1 cellular context compared by ENCODE assay signal in genomic region chr2:118823666-118824065, GRCh38.
TF ChIP-seq lines count a peak whose summit lies in the region.

No MANE protein-coding gene starts in this region.

TF ChIP-seq in K562, 482 proteins besides CTCF, POLR2A, EP300 and RAD21 (continued from another document):
- TF ChIP-seq ZBTB33 (CRISPR knock-in tag; IDR thresholded peaks at IDR 0.05) (no peak), ZNF316 (IDR thresholded peaks at IDR 0.05) (peak; percentile 14; the same call in 1 of the 2 replicates), GATAD2A (IDR thresholded peaks at IDR 0.05) (no peak), TSHZ1 (CRISPR knock-in tag; IDR thresholded peaks at IDR 0.05) (no peak), TSC22D4 (tag; IDR thresholded peaks at IDR 0.05) (no peak), ATF3 (IDR thresholded peaks at IDR 0.05) (no peak), ATF3 (CRISPR knock-in tag; conservative IDR thresholded peaks at IDR 0.05) (no peak), E4F1 (CRISPR knock-in tag; IDR thresholded peaks at IDR 0.05; ENCODE audit: borderline replicate concordance) (no peak), ZNF76 (CRISPR knock-in tag; IDR thresholded peaks at IDR 0.05; ENCODE audit: borderline replicate concordance) (no peak), FOXP1 (CRISPR knock-in tag; IDR thresholded peaks at IDR 0.05) (no peak), MAFG (tag; conservative IDR thresholded peaks at IDR 0.05) (peak; percentile 34), NFE2 (IDR thresholded peaks at IDR 0.05; ENCODE audit: low read depth) (peak; percentile 76), ZNF639 (CRISPR knock-in tag; conservative IDR thresholded peaks at IDR 0.05 in 1 of 2, IDR thresholded peaks at IDR 0.05 in 1 of 2) (no peak), RUNX1 (IDR thresholded peaks at IDR 0.05; ENCODE audit: low read depth) (no peak), RCOR1 (IDR thresholded peaks at IDR 0.05; ENCODE audit: borderline replicate concordance in 1 of 2, low read depth in 2 of 2, low read length in 2 of 2) (no peak), ZNF165 (CRISPR knock-in tag; IDR thresholded peaks at IDR 0.05; ENCODE audit: borderline replicate concordance) (no peak), ZNF24 (IDR thresholded peaks at IDR 0.05) (no peak), BMI1 (IDR thresholded peaks at IDR 0.05; ENCODE audit: low read length) (no peak), NUFIP1 (IDR thresholded peaks at IDR 0.05; ENCODE audit: partially characterized antibody) (no peak), PCBP1 (IDR thresholded peaks at IDR 0.05; ENCODE audit: low read depth, low read length, poor library complexity, severe bottlenecking) (no peak)
